7 cellular contexts compared by ENCODE assay signal in genomic region chr1:43969416-43969745, GRCh38. TPM values are rescaled to one million over a fixed set of nuclear protein-coding genes. Genes with fewer than 3 reads are reported as not detected.
DNase-seq lines count a peak whose midpoint lies in the region; ATAC-seq and TF ChIP-seq lines count a peak whose summit lies in the region.
"Had no signal": no experiment of that assay in that cellular context is flagged by ENCODE, and none has a peak within 500 bp of the region (broad histone marks: within the 10 kb centered on the region; RNA-seq: fewer than 3 reads in every experiment).

No MANE protein-coding gene starts in this region.

- peaks cover 14% of the 10 kb centered on the region; the same call in 1 of the 2 replicates for H3K36me3 ChIP-seq in DND-41 (ENCODE audit: insufficient read depth, low read length)

- ATAC-seq in DND-41 (ENCODE audit: insufficient read depth, low read depth) = no peak
- ATAC-seq in naive B cell (ENCODE audit: low read depth in 2 of 2) = no peak
- ATAC-seq in HG03460 (IDR thresholded peaks at IDR 0.05; ENCODE audit: unreplicated experiment) = no peak

- CTCF ChIA-PET in activated CD4-positive, alpha-beta memory T cell treated with anti-CD3 and anti-CD28 coated beads, Interleukin-2, amount 10 ng/mL, durations not matched to agents 7 days and 5 days (lab: Charles Lee) = interaction anchor here (0.8 to 1.8 kb wide), 4 partner anchors 15 to 206 kb away, joined by 3 to 9 read pairs (median 4); no protein-coding TSS in a partner anchor

- no peaks in the 10 kb centered on the region for H3K9me3 ChIP-seq in DND-41 (ENCODE audit: insufficient read depth, low read length, severe bottlenecking)

- no peaks in the 10 kb centered on the region for H3K27me3 ChIP-seq in DND-41 (ENCODE audit: insufficient read depth, low read length, poor library complexity)

- 0 out of 2 replicates have a peak, but pooled peaks cover 3% of the 10 kb centered on the region for H4K20me1 ChIP-seq in DND-41 (ENCODE audit: insufficient read depth, low read length)

- TF ChIP-seq CTCF in DND-41 (IDR thresholded peaks at IDR 0.05; ENCODE audit: borderline replicate concordance, extremely low read depth, low read length, poor library complexity, severe bottlenecking) = no peak

- peak overlapping the region; percentile 96 for H3K4me2 ChIP-seq in DND-41 (ENCODE audit: insufficient read depth, low read length)

- no peak for DNase-seq in DND-41
- DNase-seq in activated CD4-positive, alpha-beta memory T cell treated with anti-CD3 and anti-CD28 coated beads, Interleukin-2, amount 10 ng/mL, durations not matched to agents 7 days and 5 days = no peak
- no peak for DNase-seq in naive B cell
- DNase-seq in mesenteric fat pad (ENCODE audit: low spot score) = no peak
- DNase-seq in GM19238 (ENCODE audit: insufficient read length, low spot score) = no peak

- H3K27me3 Mint-ChIP-seq in activated CD4-positive, alpha-beta memory T cell treated with anti-CD3 and anti-CD28 coated beads, Interleukin-2, amount 10 ng/mL, durations not matched to agents 7 days and 5 days = no peaks in the 10 kb centered on the region
- H3K27me3 Mint-ChIP-seq in naive B cell = no peaks in the 10 kb centered on the region

- H3K27ac ChIP-seq in DND-41 (ENCODE audit: low read length) = no peak overlapping the region
- H3K27ac ChIP-seq: epithelial cell of prostate had no signal

- peak overlapping the region; percentile 92 for H3K4me3 Mint-ChIP-seq in activated CD4-positive, alpha-beta memory T cell treated with anti-CD3 and anti-CD28 coated beads, Interleukin-2, amount 10 ng/mL, durations not matched to agents 7 days and 5 days
- peak overlapping the region; percentile 89 to 98 (median 96) for H3K4me3 Mint-ChIP-seq in naive B cell

- peaks cover 15% of the 10 kb centered on the region for H3K79me2 ChIP-seq in DND-41 (ENCODE audit: insufficient read depth, low read length)

- H2AFZ ChIP-seq in DND-41 (ENCODE audit: low read depth, low read length) = 0 out of 2 replicates have a peak overlapping the region, but pooled peaks have one; percentile 50

- H3K36me3 Mint-ChIP-seq in activated CD4-positive, alpha-beta memory T cell treated with anti-CD3 and anti-CD28 coated beads, Interleukin-2, amount 10 ng/mL, durations not matched to agents 7 days and 5 days (ENCODE audit: low read depth) = peaks cover 9% of the 10 kb centered on the region
- H3K36me3 Mint-ChIP-seq in naive B cell = no peaks in the 10 kb centered on the region

- H3K4me3 ChIP-seq in DND-41 (ENCODE audit: low read depth in 1 of 2, low read length in 2 of 2) = peak overlapping the region in 1 of 2 experiments; percentile 100; a peak in 2 of 4 replicates

- POLR2A ChIA-PET in activated CD4-positive, alpha-beta memory T cell treated with anti-CD3 and anti-CD28 coated beads, Interleukin-2, amount 10 ng/mL, durations not matched to agents 7 days and 5 days (lab: Charles Lee) = interaction anchor here (1.1 to 3.0 kb wide), 6 partner anchors 11 to 752 kb away, joined by 3 to 20 read pairs (median 4); partner anchors contain the start of genes IPO13 and KDM4A

- H3K4me1 Mint-ChIP-seq in activated CD4-positive, alpha-beta memory T cell treated with anti-CD3 and anti-CD28 coated beads, Interleukin-2, amount 10 ng/mL, durations not matched to agents 7 days and 5 days = peaks cover 38% of the 10 kb centered on the region
- H3K4me1 Mint-ChIP-seq in naive B cell = peaks cover 32 to 38% (median 35%) of the 10 kb centered on the region in 3 donors

- no peak overlapping the region for H3K9ac ChIP-seq in DND-41 (ENCODE audit: low read depth, low read length)

- H3K4me1 ChIP-seq in DND-41 (ENCODE audit: insufficient read depth, low read length) = peaks cover 34% of the 10 kb centered on the region

- no peak overlapping the region for H3K27ac Mint-ChIP-seq in activated CD4-positive, alpha-beta memory T cell treated with anti-CD3 and anti-CD28 coated beads, Interleukin-2, amount 10 ng/mL, durations not matched to agents 7 days and 5 days
- H3K27ac Mint-ChIP-seq in naive B cell = peak overlapping the region in 4 of 6 donors; percentile 4 to 77 (median 58)

- no peaks in the 10 kb centered on the region for H3K9me3 Mint-ChIP-seq in activated CD4-positive, alpha-beta memory T cell treated with anti-CD3 and anti-CD28 coated beads, Interleukin-2, amount 10 ng/mL, durations not matched to agents 7 days and 5 days
- no peaks in the 10 kb centered on the region for H3K9me3 Mint-ChIP-seq in naive B cell

RNA-seq across cellular contexts. Expression of gene DPH2, which starts 0.4 kb away (rescaled TPM):
- total RNA-seq in activated CD4-positive, alpha-beta memory T cell treated with anti-CD3 and anti-CD28 coated beads, Interleukin-2, amount 10 ng/mL, durations not matched to agents 7 days and 5 days = 10 to 100 TPM; 18.0 to 19.2 TPM
- polyA plus RNA-seq in naive B cell (ENCODE audit: low read depth in 6 of 6) = 10 to 100 TPM; 23.4 to 58.5 (median 30.9) TPM
- 23.2 TPM for total RNA-seq in mesenteric fat pad

RNA-seq across cellular contexts. Expression of gene ATP6V0B, which starts 5.4 kb away (rescaled TPM):
- total RNA-seq in activated CD4-positive, alpha-beta memory T cell treated with anti-CD3 and anti-CD28 coated beads, Interleukin-2, amount 10 ng/mL, durations not matched to agents 7 days and 5 days = 100 to 1,000 TPM; 121 TPM
- 100 to 1,000 TPM; 264 to 432 (median 286) TPM for polyA plus RNA-seq in naive B cell (ENCODE audit: low read depth in 6 of 6)
- 133 TPM for total RNA-seq in mesenteric fat pad

RNA-seq across cellular contexts. Expression of gene B4GALT2, which starts 9.6 kb away (rescaled TPM):
- total RNA-seq in activated CD4-positive, alpha-beta memory T cell treated with anti-CD3 and anti-CD28 coated beads, Interleukin-2, amount 10 ng/mL, durations not matched to agents 7 days and 5 days = 10 to 100 TPM; 13.0 to 15.5 TPM
- 1 to 10 TPM in 1 of 6 donors, under 1 TPM in 4, not detected in 1; 0.16 to 1.6 (median 0.37) TPM for polyA plus RNA-seq in naive B cell (ENCODE audit: low read depth in 6 of 6)
- total RNA-seq in mesenteric fat pad = 66.3 TPM

RNA-seq across cellular contexts. Expression of gene CCDC24, which starts 22.0 kb away (rescaled TPM):
- 1 to 10 TPM; 1.8 to 2.2 TPM for total RNA-seq in activated CD4-positive, alpha-beta memory T cell treated with anti-CD3 and anti-CD28 coated beads, Interleukin-2, amount 10 ng/mL, durations not matched to agents 7 days and 5 days
- 1 to 10 TPM in 5 of 6 donors, under 1 TPM in 1; 0.89 to 4.0 (median 2.0) TPM for polyA plus RNA-seq in naive B cell (ENCODE audit: low read depth in 6 of 6)
- total RNA-seq in mesenteric fat pad = 3.9 TPM

RNA-seq across cellular contexts. Expression of gene IPO13, which starts 22.6 kb away (rescaled TPM):
- total RNA-seq in activated CD4-positive, alpha-beta memory T cell treated with anti-CD3 and anti-CD28 coated beads, Interleukin-2, amount 10 ng/mL, durations not matched to agents 7 days and 5 days = 10 to 100 TPM; 21.5 to 23.5 TPM
- 10 to 100 TPM in 4 of 6 donors, 1 to 10 TPM in 2; 7.8 to 31.9 (median 10.2) TPM for polyA plus RNA-seq in naive B cell (ENCODE audit: low read depth in 6 of 6)
- total RNA-seq in mesenteric fat pad = 26.1 TPM
